ENCODE assay signal across 12 cellular contexts in the genomic region with DNA sequence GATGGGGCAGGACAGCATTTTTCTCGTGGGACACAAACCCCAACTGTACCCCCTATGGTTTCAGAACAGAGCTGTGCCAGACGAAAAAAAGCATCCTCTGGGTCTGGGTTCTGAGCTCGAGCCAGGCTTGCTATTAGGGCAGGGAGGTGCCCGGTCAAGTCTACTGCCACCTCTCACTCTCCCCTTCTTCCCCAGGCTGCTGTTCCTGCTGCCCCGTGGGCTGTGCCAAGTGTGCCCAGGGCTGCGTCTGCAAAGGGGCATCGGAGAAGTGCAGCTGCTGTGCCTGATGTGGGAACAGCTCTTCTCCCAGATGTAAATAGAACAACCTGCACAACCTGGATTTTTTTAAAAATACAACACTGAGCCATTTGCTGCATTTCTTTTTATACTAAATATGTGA. TPM values are rescaled to one million over a fixed set of nuclear protein-coding genes. Genes with fewer than 3 reads are reported as not detected.
A peak's percentile ranks its signal among the peaks of the same experiment; 100 is the strongest.
DNase-seq lines count a peak whose midpoint lies in the region; ATAC-seq, FAIRE-seq and TF ChIP-seq lines count a peak whose summit lies in the region.
"Had no signal": no experiment of that assay in that cellular context is flagged by ENCODE, and none has a peak within 500 bp of the region (broad histone marks: within the 10 kb centered on the region; RNA-seq: fewer than 3 reads in every experiment).

No MANE protein-coding gene starts in this region.

- H3K4me2 ChIP-seq in A549 = peak overlapping the region; percentile 65

- no peak for TF ChIP-seq POLR2A in A549 (IDR thresholded peaks at IDR 0.05; ENCODE audit: low read length)

- H3K9me3 ChIP-seq in A549 (no peaks in the 10 kb centered on the region), muscle layer of duodenum (ENCODE audit: control insufficient read depth in 1 of 2, low read length in 2 of 2) (no peaks in the 10 kb centered on the region)

- 80% methylated on average over 7 of the region's 7 CpGs for WGBS in A549 (ENCODE audit: missing lambda C conversion rate)

- no peaks in the 10 kb centered on the region for H3K27me3 ChIP-seq in muscle layer of duodenum (ENCODE audit: low read depth, low read length)

- no peaks in the 10 kb centered on the region for H3K36me3 ChIP-seq in muscle layer of duodenum (ENCODE audit: control insufficient read depth in 1 of 2, insufficient read depth in 2 of 2, low read length in 2 of 2)

- no peak for TF ChIP-seq RAD21 in A549 (conservative IDR thresholded peaks at IDR 0.05 in 1 of 2, IDR thresholded peaks at IDR 0.05 in 1 of 2)

- FAIRE-seq in A549 (lab: Jason Lieb, UNC) = no peak
- FAIRE-seq: GM12892 had no signal

- H3K4me3 ChIP-seq in A549 (no peak overlapping the region), muscle layer of duodenum (ENCODE audit: low read depth in 1 of 2, low read length in 2 of 2) (peak overlapping the region; percentile 74 to 75)

- POLR2A ChIA-PET in A549 (lab: Yijun Ruan, JAX) (interaction anchor here (0.9 to 1.7 kb wide), 2 partner anchors 15 to 18 kb away, joined by 3 to 19 read pairs; a partner anchor contains a TSS), RWPE1 (lab: Yijun Ruan, JAX; ENCODE audit: low non-redundant PET) (interaction anchor here (0.7 to 2.4 kb wide), 3 partner anchors 12 to 20 kb away, joined by 3 to 14 read pairs (median 11); no protein-coding TSS in a partner anchor), HEK293T (lab: Yijun Ruan, JAX) (no interaction called here)

- DNase-seq in A549 (ENCODE audit: low read depth in 1 of 2, low spot score in 1 of 2) (no peak), RWPE1 (ENCODE audit: low spot score) (no peak), epithelial cell of prostate (ENCODE audit: low read depth, low spot score) (no peak), HEK293T (ENCODE audit: extremely low spot score) (no peak), NCI-H2227 (lab: John Stamatoyannopoulos, UW; ENCODE audit: unreplicated experiment) (no peak), NCI-H748 treated with DMSO at 0.1 percent for 48 hours (lab: John Stamatoyannopoulos, UW) (no peak), germinal center (ENCODE audit: low spot score) (no peak)
- DNase-seq: NCI-H345; stimulated activated naive CD4-positive, alpha-beta T cell treated with Interleukin-2 at 50 U/mL for 16 hours; T-cell had no signal

- peak overlapping the region; percentile 72 to 86 for H3K27ac ChIP-seq in A549
- H3K27ac ChIP-seq in RWPE1 = peak overlapping the region; percentile 90
- peak overlapping the region; percentile 69 for H3K27ac ChIP-seq in epithelial cell of prostate
- peak overlapping the region; percentile 90 for H3K27ac ChIP-seq in muscle layer of duodenum (ENCODE audit: low read length)

- ATAC-seq in A549 = peak in 1 of 2 experiments; percentile 41; a peak in 3 of 6 replicates
- ATAC-seq: T-cell had no signal

- CTCF ChIA-PET in A549 (lab: Yijun Ruan, JAX) = interaction anchor here (0.8 to 5.3 kb wide), 4 partner anchors 16 to 23 kb away, joined by 3 to 18 read pairs (median 4); a partner anchor contains a TSS
- CTCF ChIA-PET in RWPE1 (lab: Yijun Ruan, JAX) = interaction anchor here (0.7 to 0.9 kb wide), 2 partner anchors 47 to 75 kb away, joined by 3 read pairs; no protein-coding TSS in a partner anchor
- CTCF ChIA-PET in HEK293T (lab: Yijun Ruan, JAX) = no interaction called here

- H3K4me1 ChIP-seq in A549 (peaks cover 14% of the 10 kb centered on the region), muscle layer of duodenum (ENCODE audit: control insufficient read depth in 1 of 2, insufficient read depth in 2 of 2, low read length in 2 of 2) (peaks cover 0 to 7% of the 10 kb centered on the region in 2 donors)

- TF ChIP-seq EP300 in A549 (IDR thresholded peaks at IDR 0.05) = no peak

- TF ChIP-seq CTCF in A549 (IDR thresholded peaks at IDR 0.05) (no peak), RWPE1 (conservative IDR thresholded peaks at IDR 0.05; ENCODE audit: low read depth) (no peak)

TF ChIP-seq in A549, 52 proteins besides CTCF, POLR2A, EP300 and RAD21:
- TF ChIP-seq POLR2AphosphoS2 (conservative IDR thresholded peaks at IDR 0.05; ENCODE audit: low read length) (no peak), CBX8 (IDR thresholded peaks at IDR 0.05) (no peak), ESRRA (IDR thresholded peaks at IDR 0.05; ENCODE audit: borderline replicate concordance, low read length) (no peak)

TF ChIP-seq in HEK293T, 16 proteins besides CTCF, POLR2A, EP300 and RAD21:
- TF ChIP-seq BHLHE40 (IDR thresholded peaks at IDR 0.05; ENCODE audit: borderline replicate concordance) (no peak), LEF1 (IDR thresholded peaks at IDR 0.05; ENCODE audit: borderline replicate concordance) (no peak), SUZ12 (IDR thresholded peaks at IDR 0.05) (no peak), FOXK2 (IDR thresholded peaks at IDR 0.05) (no peak), ARNT (IDR thresholded peaks at IDR 0.05) (no peak), FOXA1 (IDR thresholded peaks at IDR 0.05) (no peak), ZNF384 (IDR thresholded peaks at IDR 0.05) (no peak), NFRKB (IDR thresholded peaks at IDR 0.05) (no peak), ELF4 (IDR thresholded peaks at IDR 0.05) (no peak), TARDBP (IDR thresholded peaks at IDR 0.05) (no peak), FOXM1 (IDR thresholded peaks at IDR 0.05; ENCODE audit: borderline replicate concordance) (no peak), CTBP1 (IDR thresholded peaks at IDR 0.05; ENCODE audit: borderline replicate concordance) (no peak), HDGF (IDR thresholded peaks at IDR 0.05; ENCODE audit: borderline replicate concordance) (no peak), L3MBTL2 (conservative IDR thresholded peaks at IDR 0.05) (no peak), SP1 (IDR thresholded peaks at IDR 0.05) (no peak)
- TF ChIP-seq, protein P1, sequence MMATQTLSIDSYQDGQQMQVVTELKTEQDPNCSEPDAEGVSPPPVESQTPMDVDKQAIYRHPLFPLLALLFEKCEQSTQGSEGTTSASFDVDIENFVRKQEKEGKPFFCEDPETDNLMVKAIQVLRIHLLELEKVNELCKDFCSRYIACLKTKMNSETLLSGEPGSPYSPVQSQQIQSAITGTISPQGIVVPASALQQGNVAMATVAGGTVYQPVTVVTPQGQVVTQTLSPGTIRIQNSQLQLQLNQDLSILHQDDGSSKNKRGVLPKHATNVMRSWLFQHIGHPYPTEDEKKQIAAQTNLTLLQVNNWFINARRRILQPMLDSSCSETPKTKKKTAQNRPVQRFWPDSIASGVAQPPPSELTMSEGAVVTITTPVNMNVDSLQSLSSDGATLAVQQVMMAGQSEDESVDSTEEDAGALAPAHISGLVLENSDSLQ (IDR thresholded peaks at IDR 0.05) = no peak

RNA-seq across cellular contexts. Expression of a gene that starts 1.1 kb away (rescaled TPM):
- polyA plus RNA-seq in A549 (2011; rRNA removed) = not detected in 2 replicates
- polyA plus RNA-seq in A549 (2012; cell fraction: cytosol; rRNA removed) = not detected in 2 replicates
- not detected in 2 replicates for polyA plus RNA-seq in A549 (2012; cell fraction: nucleus; rRNA removed)
- polyA plus RNA-seq in A549 (2017; fragmentation: RNase III; extraction: RNeasy Plus Mini Kit Qiagen cat#74134 plus additional on column Dnase treatment) = not detected in 3 replicates
- polyA minus RNA-seq in A549 (2011; rRNA and poly(A)+ RNA removed) = not detected in 2 replicates

RNA-seq across cellular contexts. Expression of a gene that starts 5.8 kb away (rescaled TPM):
- polyA plus RNA-seq in A549 (2011; rRNA removed) (not detected in 2 replicates), A549 (2017; fragmentation: RNase III; extraction: RNeasy Plus Mini Kit Qiagen cat#74134 plus additional on column Dnase treatment) (not detected in 3 replicates)
- not detected in 2 replicates for polyA plus RNA-seq in A549 (2012; cell fraction: cytosol; rRNA removed)
- polyA plus RNA-seq in A549 (2012; cell fraction: nucleus; rRNA removed) = not detected in 2 replicates
- not detected in 2 replicates for polyA minus RNA-seq in A549 (2011; rRNA and poly(A)+ RNA removed)

RNA-seq across cellular contexts. Expression of a gene that starts 11.8 kb away (rescaled TPM):
- polyA plus RNA-seq in A549 (2011; rRNA removed) (5.3 and 8.0 TPM in 2 replicates), A549 (2017; fragmentation: RNase III; extraction: RNeasy Plus Mini Kit Qiagen cat#74134 plus additional on column Dnase treatment) (12.8 to 16.9 TPM (median 14.1 TPM) in 3 replicates)
- 41.6 and 45.1 TPM in 2 replicates for polyA plus RNA-seq in A549 (2012; cell fraction: cytosol; rRNA removed)
- polyA plus RNA-seq in A549 (2012; cell fraction: nucleus; rRNA removed) = 30.4 and 34.7 TPM in 2 replicates
- 6.5 and 11.2 TPM in 2 replicates for polyA minus RNA-seq in A549 (2011; rRNA and poly(A)+ RNA removed)

RNA-seq across cellular contexts. Expression of a gene that starts 18.3 kb away (rescaled TPM):
- polyA plus RNA-seq in A549 (2011; rRNA removed) (39.1 and 69.4 TPM in 2 replicates), A549 (2017; fragmentation: RNase III; extraction: RNeasy Plus Mini Kit Qiagen cat#74134 plus additional on column Dnase treatment) (228 to 316 TPM (median 305 TPM) in 3 replicates)
- polyA plus RNA-seq in A549 (2012; cell fraction: cytosol; rRNA removed) = 156 and 189 TPM in 2 replicates
- polyA plus RNA-seq in A549 (2012; cell fraction: nucleus; rRNA removed) = 154 and 179 TPM in 2 replicates
- 18.9 and 29.2 TPM in 2 replicates for polyA minus RNA-seq in A549 (2011; rRNA and poly(A)+ RNA removed)

RNA-seq across cellular contexts. Expression of a gene that starts 25.0 kb away (rescaled TPM):
- not detected in 2 replicates for polyA plus RNA-seq in A549 (2011; rRNA removed)
- not detected in 2 replicates for polyA plus RNA-seq in A549 (2012; cell fraction: cytosol; rRNA removed)
- not detected in 2 replicates for polyA plus RNA-seq in A549 (2012; cell fraction: nucleus; rRNA removed)
- not detected in 3 replicates for polyA plus RNA-seq in A549 (2017; fragmentation: RNase III; extraction: RNeasy Plus Mini Kit Qiagen cat#74134 plus additional on column Dnase treatment)
- polyA minus RNA-seq in A549 (2011; rRNA and poly(A)+ RNA removed) = not detected in 2 replicates
